Comparison of ENCODE assay signal across 9 cellular contexts in genomic region chr12:63846249-63846967, GRCh38. TPM values are rescaled to one million over a fixed set of nuclear protein-coding genes. Genes with fewer than 3 reads are reported as not detected.
A peak's percentile ranks its signal among the peaks of the same experiment; 100 is the strongest.
DNase-seq lines count a peak whose midpoint lies in the region; ATAC-seq and TF ChIP-seq lines count a peak whose summit lies in the region.
"Had no signal": no experiment of that assay in that cellular context is flagged by ENCODE, and none has a peak within 500 bp of the region (broad histone marks: within the 10 kb centered on the region; RNA-seq: fewer than 3 reads in every experiment).

No MANE protein-coding gene starts in this region.

- no peaks in the 10 kb centered on the region for H3K36me3 ChIP-seq in HUES48 (ENCODE audit: control insufficient read depth, insufficient read depth, low read length)
- H3K36me3 ChIP-seq in skeletal muscle satellite cell (ENCODE audit: insufficient read depth, low read length) = no peaks in the 10 kb centered on the region
- H3K36me3 ChIP-seq: right atrium auricular region had no signal

- H3K27me3 ChIP-seq in HUES48 (ENCODE audit: control insufficient read depth, insufficient read depth, low read length) = peaks cover 11% of the 10 kb centered on the region
- H3K27me3 ChIP-seq in foreskin keratinocyte = no peaks in the 10 kb centered on the region
- H3K27me3 ChIP-seq in skeletal muscle satellite cell (ENCODE audit: control insufficient read depth, insufficient read depth, low read length) = no peaks in the 10 kb centered on the region
- H3K27me3 ChIP-seq: right atrium auricular region had no signal

- no peak overlapping the region for H3K27ac Mint-ChIP-seq in T-helper 17 cell
- H3K27ac Mint-ChIP-seq: activated T-cell treated with anti-CD3 and anti-CD28 coated beads, Interleukin-2, amount 50 U/mL, for 24 hours had no signal

- in situ Hi-C loops in SK-MEL-5 (cut with HindIII; ENCODE audit: low pct_unique_long_range_greater_than_20kb, low sequenced_read_pairs) = no loop called here

- TF ChIP-seq CTCF in foreskin keratinocyte (conservative IDR thresholded peaks at IDR 0.05) = no peak

- peaks cover 8% of the 10 kb centered on the region for H3K4me1 Mint-ChIP-seq in T-helper 17 cell

- H3K27me3 Mint-ChIP-seq in T-helper 17 cell = peaks cover 16% of the 10 kb centered on the region

- H3K27ac ChIP-seq in HUES48 (ENCODE audit: low read depth, low read length) (no peak overlapping the region), foreskin keratinocyte (peak overlapping the region; percentile 15)
- H3K27ac ChIP-seq: right atrium auricular region had no signal

- H3K4me1 ChIP-seq in HUES48 (ENCODE audit: control insufficient read depth, insufficient read depth, low read length) = peaks cover 7% of the 10 kb centered on the region; the same call in 1 of the 2 replicates
- peaks cover 12% of the 10 kb centered on the region for H3K4me1 ChIP-seq in foreskin keratinocyte
- H3K4me1 ChIP-seq in skeletal muscle satellite cell (ENCODE audit: control insufficient read depth, insufficient read depth, low read length) = peaks cover 21% of the 10 kb centered on the region

- peak overlapping the region; percentile 86 for H3K4me2 ChIP-seq in skeletal muscle satellite cell (ENCODE audit: low read length)

- no peak overlapping the region for H3K4me3 Mint-ChIP-seq in T-helper 17 cell
- H3K4me3 Mint-ChIP-seq: activated T-cell treated with anti-CD3 and anti-CD28 coated beads, Interleukin-2, amount 50 U/mL, for 24 hours had no signal

- H3K9me3 ChIP-seq in HUES48 (ENCODE audit: control insufficient read depth, insufficient read depth, low read length) = no peaks in the 10 kb centered on the region
- H3K9me3 ChIP-seq in skeletal muscle satellite cell (replicated peaks; ENCODE audit: low read length) = no peaks in the 10 kb centered on the region
- no peaks in the 10 kb centered on the region for H3K9me3 ChIP-seq in T-helper 17 cell (ENCODE audit: control insufficient read depth, low read length, poor library complexity, severe bottlenecking)
- H3K9me3 ChIP-seq: right atrium auricular region had no signal

- H3K4me3 ChIP-seq in HUES48 (ENCODE audit: low read depth, low read length) = peak overlapping the region; percentile 94; the same call in 1 of the 2 replicates
- H3K4me3 ChIP-seq in skeletal muscle satellite cell (ENCODE audit: low read length) = peak overlapping the region; percentile 79

- no peak overlapping the region for H3K9ac ChIP-seq in HUES48 (ENCODE audit: low read depth, low read length)
- peak overlapping the region; percentile 86 for H3K9ac ChIP-seq in skeletal muscle satellite cell (ENCODE audit: low read depth, low read length)

- DNase-seq in SK-MEL-5 (ENCODE audit: low read depth, low spot score) = peak; percentile 38
- DNase-seq in foreskin keratinocyte = no peak
- no peak for DNase-seq in activated effector memory CD4-positive, alpha-beta T cell treated with anti-CD3 and anti-CD28 coated beads, Interleukin-2, amount 50 U/mL, for 16 hours
- DNase-seq in mesenteric fat pad (ENCODE audit: low spot score) = no peak
- no peak for DNase-seq in T-helper 17 cell
- DNase-seq: activated T-cell treated with anti-CD3 and anti-CD28 coated beads, Interleukin-2, amount 50 U/mL, for 24 hours had no signal

- H3K36me3 Mint-ChIP-seq in T-helper 17 cell (ENCODE audit: low read depth) = no peaks in the 10 kb centered on the region

- ATAC-seq in foreskin keratinocyte (no peak), T-helper 17 cell (no peak)

RNA-seq across cellular contexts. Expression of gene SRGAP1, which starts 1.9 kb away (rescaled TPM):
- total RNA-seq in SK-MEL-5 (2014; rRNA removed; shearing (Covaris generic)) = 20.7 and 25.7 TPM in 2 replicates
- 9.8 and 12.4 TPM in 2 replicates for polyA plus RNA-seq in SK-MEL-5 (2015; cell fraction: cytosol; rRNA removed)
- polyA plus RNA-seq in SK-MEL-5 (2015; cell fraction: nucleus; rRNA removed) = 8.0 and 10.4 TPM in 2 replicates
- 14.7 and 14.8 TPM in 2 replicates for total RNA-seq in foreskin keratinocyte
- 2.0 and 2.1 TPM in 2 replicates for polyA plus RNA-seq in foreskin keratinocyte
- total RNA-seq in skeletal muscle satellite cell (2012; rRNA removed) = 19.0 and 20.5 TPM in 2 replicates
- 20.5 TPM for total RNA-seq in mesenteric fat pad
- total RNA-seq in T-helper 17 cell = under 1 TPM; 0.05 to 0.13 TPM

Comparison
In these comparisons a context has a peak if more than half of its experiments do, and no peak if none do; other contexts are left out.
1. RNA of gene SRGAP1, which starts 1.9 kb away (total RNA-seq): 20.7 to 25.7 TPM in SK-MEL-5, 20.5 TPM in mesenteric fat pad (single experiment) and 14.7 to 14.8 TPM in foreskin keratinocyte; 0.05 to 0.13 TPM in T-helper 17 cell; every median in the first group is over 10 times any median in the second.